ENCODE assay signal across 9 cellular contexts in the genomic region with DNA sequence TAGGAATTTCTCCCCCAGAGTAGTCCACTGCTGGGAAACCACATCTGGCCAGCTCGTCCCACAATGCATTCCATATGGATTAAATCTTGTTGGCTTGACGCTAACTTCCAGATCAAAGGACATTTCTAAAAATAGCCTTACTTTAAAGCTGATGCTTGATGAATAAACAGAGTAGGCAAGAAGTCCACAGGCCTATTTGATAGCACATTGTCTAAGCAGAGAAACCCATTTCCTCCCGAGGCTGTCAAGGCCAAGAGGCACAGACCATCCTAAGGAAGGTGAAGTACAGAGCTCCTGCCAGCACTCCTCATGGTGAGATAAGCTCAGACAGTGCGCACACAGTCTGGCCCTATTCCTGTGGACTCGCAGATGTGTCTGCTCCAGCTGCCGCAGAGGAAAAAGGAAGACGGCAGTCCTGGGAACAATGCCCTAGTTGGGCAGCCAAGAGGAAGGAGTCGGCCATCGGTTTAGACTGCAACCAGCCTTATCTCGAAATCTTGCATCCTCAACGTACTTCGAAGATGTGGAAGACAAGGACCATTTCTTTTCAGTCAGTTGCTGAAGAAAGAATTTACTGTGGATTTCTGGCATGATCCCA.
DNase-seq lines count a peak whose midpoint lies in the region; ATAC-seq and TF ChIP-seq lines count a peak whose summit lies in the region.
"Had no signal": no experiment of that assay in that cellular context is flagged by ENCODE, and none has a peak within 500 bp of the region (broad histone marks: within the 10 kb centered on the region; RNA-seq: fewer than 3 reads in every experiment).

No MANE protein-coding gene starts in this region.

- in situ Hi-C loops in IMR-90 (cut with MboI; ENCODE audit: low sequenced_read_pairs) = no loop called here

- no peak for TF ChIP-seq EP300 in esophagus muscularis mucosa (IDR thresholded peaks at IDR 0.05)

- H3K56ac ChIP-seq in IMR-90 (ENCODE audit: extremely low read depth, insufficient read depth, low read length) = peak overlapping the region; percentile 53; the same call in 1 of the 2 replicates

- intact Hi-C loops in IMR-90 (cut with micrococcal nuclease) (loop anchor here (1.0 kb wide), 1 partner anchor 31 kb away; no protein-coding TSS in a partner anchor), esophagus muscularis mucosa (cut with DNase I) (no loop called here), testis (cut with DNase I; ENCODE audit: low total_unique reads) (no loop called here)

- H3K4ac ChIP-seq in IMR-90 (ENCODE audit: low read depth, low read length) = peak overlapping the region; percentile 98

- H3K36me3 ChIP-seq in IMR-90 (ENCODE audit: control insufficient read depth, insufficient read depth, low read length) (0 out of 2 replicates have a peak, but pooled peaks cover 2% of the 10 kb centered on the region), esophagus muscularis mucosa (peaks cover 0 to 26% (median 21%) of the 10 kb centered on the region in 4 donors), lung (ENCODE audit: control insufficient read depth in 2 of 2, insufficient read depth in 2 of 2, low read length in 2 of 2) (peaks cover under 1 to 2% of the 10 kb centered on the region in 2 donors), testis (ENCODE audit: low read depth, missing control alignments) (no peaks in the 10 kb centered on the region)
- peaks cover 17% of the 10 kb centered on the region for H3K36me3 ChIP-seq in effector memory CD4-positive, alpha-beta T cell (ENCODE audit: control insufficient read depth, insufficient read depth, low read length)

- peak overlapping the region; percentile 97 for H2BK5ac ChIP-seq in IMR-90 (ENCODE audit: low read depth, low read length, poor library complexity, severe bottlenecking)

- H4K5ac ChIP-seq in IMR-90 (ENCODE audit: low read depth, low read length) = peak overlapping the region; percentile 43

- H3K4me3 Mint-ChIP-seq in immature natural killer cell = no peak overlapping the region
- H3K4me3 Mint-ChIP-seq: central memory CD8-positive, alpha-beta T cell had no signal

- CTCF ChIA-PET in IMR-90 (lab: Yijun Ruan, JAX) = interaction anchor here (1.3 kb wide), 2 partner anchors 39 to 154 kb away, joined by 3 read pairs; no protein-coding TSS in a partner anchor

- H3K4me1 Mint-ChIP-seq in immature natural killer cell = no peaks in the 10 kb centered on the region
- H3K4me1 Mint-ChIP-seq: central memory CD8-positive, alpha-beta T cell had no signal

- 11% methylated on average over 7 of the region's 12 CpGs; no CpG with 5 or more reads in 1 of the 2 experiments for WGBS in IMR-90 (ENCODE audit: extremely low coverage in 2 of 2, insufficient read length in 1 of 2), 2 experiments
- WGBS in esophagus muscularis mucosa = 51% methylated on average over 12 of the region's 12 CpGs
- WGBS in lung, 2 donors = 53 to 65% methylated on average over 12 of the region's 12 CpGs
- WGBS in testis, 2 donors = 27 to 42% methylated on average over 12 of the region's 12 CpGs

- TF ChIP-seq RAD21 in IMR-90 (IDR thresholded peaks at IDR 0.05; ENCODE audit: low read length) = no peak; the same call in 1 of the 2 replicates

- no peaks in the 10 kb centered on the region for H3K27me3 Mint-ChIP-seq in immature natural killer cell (ENCODE audit: low read depth in 3 of 3)
- H3K27me3 Mint-ChIP-seq: central memory CD8-positive, alpha-beta T cell had no signal

- H3K18ac ChIP-seq in IMR-90 (ENCODE audit: low read depth, low read length) = peak overlapping the region; percentile 55

- no peak; the same call in 1 of the 2 replicates for TF ChIP-seq POLR2A in IMR-90 (IDR thresholded peaks at IDR 0.05; ENCODE audit: low read depth, low read length)
- TF ChIP-seq POLR2A in esophagus muscularis mucosa (IDR thresholded peaks at IDR 0.05; ENCODE audit: low read depth) = no peak
- no peak for TF ChIP-seq POLR2A in testis (IDR thresholded peaks at IDR 0.05)

- H3K27ac ChIP-seq in IMR-90 (ENCODE audit: insufficient read depth, low read length) (peak overlapping the region; percentile 89), esophagus muscularis mucosa (replicated peaks in 1 of 4) (peak overlapping the region; percentile 13 to 48 (median 29)), lung (ENCODE audit: low read depth in 1 of 2, low read length in 1 of 2) (peak overlapping the region; percentile 34 to 85), testis (peak overlapping the region in 1 of 2 donors; percentile 26)
- no peak overlapping the region for H3K27ac ChIP-seq in effector memory CD4-positive, alpha-beta T cell (ENCODE audit: insufficient read depth, low read length, poor library complexity, severe bottlenecking)

- peak overlapping the region; percentile 32 for H3K9ac ChIP-seq in IMR-90 (ENCODE audit: low read depth, low read length)

- dilution Hi-C loops in IMR-90 (cut with HindIII; ENCODE audit: low sequenced_read_pairs, unreplicated experiment) = no loop called here

- no peaks in the 10 kb centered on the region for H4K20me1 ChIP-seq in IMR-90 (ENCODE audit: insufficient read depth, low read length)

- H3K4me1 ChIP-seq in IMR-90 (ENCODE audit: control insufficient read depth, insufficient read depth, low read length) (peaks cover 29% of the 10 kb centered on the region), esophagus muscularis mucosa (peaks cover 15 to 34% (median 16%) of the 10 kb centered on the region in 4 donors), lung (ENCODE audit: control insufficient read depth in 2 of 2, insufficient read depth in 2 of 2, low read length in 2 of 2) (peaks cover 14 to 23% of the 10 kb centered on the region in 2 donors), testis (peaks cover 7% of the 10 kb centered on the region)
- H3K4me1 ChIP-seq in effector memory CD4-positive, alpha-beta T cell (ENCODE audit: control insufficient read depth, insufficient read depth, low read length, poor library complexity, severe bottlenecking) = no peaks in the 10 kb centered on the region

- ATAC-seq in IMR-90 (ENCODE audit: low read depth) = peak; percentile 53
- ATAC-seq in lung (ENCODE audit: insufficient read depth, low FRiP score) = peak; percentile 31
- no peak for ATAC-seq in HG02885 (IDR thresholded peaks at IDR 0.05; ENCODE audit: poor library complexity, unreplicated experiment)

- peak overlapping the region; percentile 98 for H2AK5ac ChIP-seq in IMR-90 (ENCODE audit: low read depth, low read length)

- peaks cover 31% of the 10 kb centered on the region for H3K9me1 ChIP-seq in IMR-90 (ENCODE audit: insufficient read depth, low read length)

- H3K23ac ChIP-seq in IMR-90 (ENCODE audit: low read depth, low read length) = peak overlapping the region; percentile 93

- H3K4me3 ChIP-seq in IMR-90 (ENCODE audit: insufficient read depth, low read depth, low read length) (no peak overlapping the region), esophagus muscularis mucosa (no peak overlapping the region), lung (no peak overlapping the region), testis (no peak overlapping the region)
- no peak overlapping the region for H3K4me3 ChIP-seq in effector memory CD4-positive, alpha-beta T cell (ENCODE audit: insufficient read depth, low read depth, low read length, poor library complexity, severe bottlenecking)

- no peaks in the 10 kb centered on the region for H3K9me3 ChIP-seq in IMR-90 (ENCODE audit: control insufficient read depth, insufficient read depth, low read length)
- no peaks in the 10 kb centered on the region for H3K9me3 ChIP-seq in esophagus muscularis mucosa
- H3K9me3 ChIP-seq in lung (ENCODE audit: control insufficient read depth in 2 of 2, insufficient read depth in 1 of 2, low read length in 1 of 2) = no peaks in the 10 kb centered on the region
- no peaks in the 10 kb centered on the region for H3K9me3 ChIP-seq in testis
- no peaks in the 10 kb centered on the region for H3K9me3 ChIP-seq in effector memory CD4-positive, alpha-beta T cell (ENCODE audit: control insufficient read depth, low read length)

- peak overlapping the region; percentile 95 for H2BK15ac ChIP-seq in IMR-90 (ENCODE audit: low read depth, low read length)

- H2BK20ac ChIP-seq in IMR-90 (ENCODE audit: low read depth, low read length) = peak overlapping the region; percentile 96

- peak overlapping the region; percentile 89 for H2AK9ac ChIP-seq in IMR-90 (replicated peaks; ENCODE audit: low read depth, low read length, poor library complexity)

- BruUV-seq in IMR-90 (replicated peaks; lab: Mats Ljungman, UMichigan) = TSS peak; percentile 76

- peak overlapping the region; percentile 89 for H3K14ac ChIP-seq in IMR-90 (replicated peaks; ENCODE audit: low read depth, low read length)

- H3K27me3 ChIP-seq in IMR-90 (ENCODE audit: control insufficient read depth, insufficient read depth, low read length) = no peaks in the 10 kb centered on the region
- no peaks in the 10 kb centered on the region for H3K27me3 ChIP-seq in esophagus muscularis mucosa
- no peaks in the 10 kb centered on the region for H3K27me3 ChIP-seq in lung (ENCODE audit: control insufficient read depth, insufficient read depth)
- no peaks in the 10 kb centered on the region for H3K27me3 ChIP-seq in testis
- no peaks in the 10 kb centered on the region for H3K27me3 ChIP-seq in effector memory CD4-positive, alpha-beta T cell (replicated peaks; ENCODE audit: control insufficient read depth, insufficient read depth, low read length, poor library complexity, severe bottlenecking)

- peaks cover 0 to 21% of the 10 kb centered on the region in 2 experiments; a peak in 2 of 4 replicates for H3K79me1 ChIP-seq in IMR-90 (ENCODE audit: low read depth in 1 of 2, low read length in 2 of 2)

- H3K4me2 ChIP-seq in IMR-90 (ENCODE audit: low read depth, low read length) = peak overlapping the region; percentile 20

- peak overlapping the region; percentile 84 for H2AFZ ChIP-seq in IMR-90 (replicated peaks; ENCODE audit: low read length, poor library complexity)

- POLR2A ChIA-PET in IMR-90 (lab: Charles Lee; ENCODE audit: unreplicated experiment) = interaction anchor here (0.6 kb wide), 1 partner anchor 142 kb away, joined by 4 read pairs; no protein-coding TSS in a partner anchor

- H3K27ac Mint-ChIP-seq in immature natural killer cell = no peak overlapping the region

- peaks cover 25 to 38% (median 30%) of the 10 kb centered on the region in 3 donors for H3K36me3 Mint-ChIP-seq in immature natural killer cell

- H4K8ac ChIP-seq in IMR-90 (ENCODE audit: low read depth in 2 of 2, low read length in 2 of 2) = peak overlapping the region; percentile 29 to 94; a peak in 3 of 4 replicates

- peak overlapping the region; percentile 92 for H4K91ac ChIP-seq in IMR-90 (ENCODE audit: insufficient read depth, low read depth, low read length)

- H2BK120ac ChIP-seq in IMR-90 (ENCODE audit: low read depth, low read length) = peak overlapping the region; percentile 98

- no peaks in the 10 kb centered on the region for H3K9me3 Mint-ChIP-seq in immature natural killer cell
- H3K9me3 Mint-ChIP-seq: central memory CD8-positive, alpha-beta T cell had no signal

- DNase-seq in IMR-90 = peak; percentile 96
- no peak for DNase-seq in esophagus muscularis mucosa (ENCODE audit: extremely low spot score)
- no peak for DNase-seq in lung (ENCODE audit: low spot score)
- peak; percentile 54 for DNase-seq in testis
- no peak for DNase-seq in KG1 (lab: John Stamatoyannopoulos, UW)
- no peak for DNase-seq in immature natural killer cell
- DNase-seq in effector memory CD4-positive, alpha-beta T cell = no peak

- no peak for TF ChIP-seq CTCF in IMR-90 (conservative IDR thresholded peaks at IDR 0.05; ENCODE audit: low read depth, low read length)
- TF ChIP-seq CTCF in esophagus muscularis mucosa (IDR thresholded peaks at IDR 0.05) = no peak
- no peak for TF ChIP-seq CTCF in lung (IDR thresholded peaks at IDR 0.05; ENCODE audit: control extremely low read depth, extremely low read depth)
- no peak for TF ChIP-seq CTCF in testis (IDR thresholded peaks at IDR 0.05)

Comparison
In these comparisons a context has a peak if more than half of its experiments do, and no peak if none do; other contexts are left out.
1. DNase-seq: peak in IMR-90 (single experiment) and testis (single experiment); none in esophagus muscularis mucosa (single experiment), lung (single experiment), KG1 (single experiment), immature natural killer cell (0 of 3) and effector memory CD4-positive, alpha-beta T cell (0 of 3).